27 cellular contexts compared by ENCODE assay signal in the genomic region with DNA sequence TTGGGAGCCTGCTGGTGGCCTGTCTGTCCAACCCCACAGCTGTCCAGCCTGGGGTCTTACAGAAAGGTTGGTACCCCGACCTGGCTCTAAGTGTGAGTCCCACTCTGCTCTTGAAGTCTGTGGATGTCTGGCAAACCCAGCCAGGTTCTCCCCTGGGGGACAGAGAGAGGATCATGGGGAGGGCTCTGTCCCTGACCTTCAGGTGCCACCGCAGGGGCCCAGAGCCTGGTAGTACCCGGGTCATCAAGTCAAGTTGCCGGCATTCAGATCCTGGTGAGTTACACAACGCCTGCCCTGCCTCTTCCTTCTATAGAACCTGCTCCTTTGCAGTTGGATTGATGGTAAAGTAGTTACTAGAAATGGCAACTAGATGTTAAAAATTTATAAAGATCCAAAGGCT.
DNase-seq lines count a peak whose midpoint lies in the region; ATAC-seq and TF ChIP-seq lines count a peak whose summit lies in the region.
"Had no signal": no experiment of that assay in that cellular context is flagged by ENCODE, and none has a peak within 500 bp of the region (broad histone marks: within the 10 kb centered on the region; RNA-seq: fewer than 3 reads in every experiment).

No MANE protein-coding gene starts in this region.

- H3K27me3 ChIP-seq in vagina, result no peaks in the 10 kb centered on the region
- H3K27me3 ChIP-seq: heart left ventricle, MG63, spleen had no signal

- H3K4me1 Mint-ChIP-seq in stimulated activated naive CD8-positive, alpha-beta T cell treated with anti-CD3 and anti-CD28 coated beads, Interleukin-15, amount 100 ng/mL, for 72 hours, result no peaks in the 10 kb centered on the region
- 0 out of 2 replicates have a peak, but pooled peaks cover 8% of the 10 kb centered on the region for H3K4me1 Mint-ChIP-seq in WTC11
- H3K4me1 Mint-ChIP-seq in mesothelial cell of epicardium, result peaks cover 7% of the 10 kb centered on the region
- H3K4me1 Mint-ChIP-seq: activated naive CD4-positive, alpha-beta T cell treated with anti-CD3 and anti-CD28 coated beads, Interleukin-2, amount 10 ng/mL, durations not matched to agents 7 days and 5 days had no signal

- no peaks in the 10 kb centered on the region for H3K9me3 Mint-ChIP-seq in stimulated activated naive CD8-positive, alpha-beta T cell treated with anti-CD3 and anti-CD28 coated beads, Interleukin-15, amount 100 ng/mL, for 72 hours
- H3K9me3 Mint-ChIP-seq in WTC11, result peaks cover 8% of the 10 kb centered on the region
- H3K9me3 Mint-ChIP-seq in mesothelial cell of epicardium, result peaks cover 12% of the 10 kb centered on the region
- H3K9me3 Mint-ChIP-seq: activated naive CD4-positive, alpha-beta T cell treated with anti-CD3 and anti-CD28 coated beads, Interleukin-2, amount 10 ng/mL, durations not matched to agents 7 days and 5 days; activated T-helper 1 cell treated with anti-CD3 and anti-CD28 coated beads, Interleukin-12 subunit alpha, Interleukin-12 subunit beta, Interleukin-2, Interleukin-4 antibody, amounts not matched to agents 30 ng/mL and 10 ng/mL and 1 ng/mL, durations not matched to agents 14 hours and 24 hours and 36 hours had no signal

- no peaks in the 10 kb centered on the region for H3K9me3 ChIP-seq in vagina
- H3K9me3 ChIP-seq: MG63 had no signal

- no peak for TF ChIP-seq POLR2A in vagina (IDR thresholded peaks at IDR 0.05)

- no peak overlapping the region for H3K4me3 Mint-ChIP-seq in stimulated activated naive CD8-positive, alpha-beta T cell treated with anti-CD3 and anti-CD28 coated beads, Interleukin-15, amount 100 ng/mL, for 72 hours
- H3K4me3 Mint-ChIP-seq in WTC11 (no peak overlapping the region), mesothelial cell of epicardium (no peak overlapping the region)
- H3K4me3 Mint-ChIP-seq: activated naive CD4-positive, alpha-beta T cell treated with anti-CD3 and anti-CD28 coated beads, Interleukin-2, amount 10 ng/mL, durations not matched to agents 7 days and 5 days; activated T-helper 1 cell treated with anti-CD3 and anti-CD28 coated beads, Interleukin-12 subunit alpha, Interleukin-12 subunit beta, Interleukin-2, Interleukin-4 antibody, amounts not matched to agents 30 ng/mL and 10 ng/mL and 1 ng/mL, durations not matched to agents 14 hours and 24 hours and 36 hours; brain; naive B cell had no signal

- intact Hi-C loops in vagina (cut with DNase I), result no loop called here

- no peak overlapping the region for H3K4me3 ChIP-seq in vagina
- H3K4me3 ChIP-seq: heart left ventricle, MG63, spleen had no signal

- peaks cover 52% of the 10 kb centered on the region for H3K4me1 ChIP-seq in vagina

- POLR2A ChIA-PET in WTC11 (lab: Charles Lee), result no interaction called here

- peak; percentile 16 for ATAC-seq in stimulated activated naive CD8-positive, alpha-beta T cell treated with anti-CD3 and anti-CD28 coated beads, Interleukin-15, amount 100 ng/mL, for 72 hours
- ATAC-seq in stimulated activated naive CD8-positive, alpha-beta T cell treated with anti-CD3 and anti-CD28 coated beads, Interleukin-15, Interleukin-2, amounts not matched to agents 100 U/mL and 50 U/mL, for 24 hours, result no peak
- ATAC-seq in WTC11, result peak; percentile 24; the same call in 1 of the 2 replicates
- ATAC-seq: heart left ventricle, left colon had no signal

- H3K27ac ChIP-seq in vagina, result peak overlapping the region; percentile 67
- H3K27ac ChIP-seq: heart left ventricle had no signal

- no peak overlapping the region for H3K27ac Mint-ChIP-seq in stimulated activated naive CD8-positive, alpha-beta T cell treated with anti-CD3 and anti-CD28 coated beads, Interleukin-15, amount 100 ng/mL, for 72 hours
- peak overlapping the region; percentile 24 for H3K27ac Mint-ChIP-seq in WTC11
- peak overlapping the region; percentile 23 for H3K27ac Mint-ChIP-seq in mesothelial cell of epicardium
- H3K27ac Mint-ChIP-seq: activated T-helper 1 cell treated with anti-CD3 and anti-CD28 coated beads, Interleukin-12 subunit alpha, Interleukin-12 subunit beta, Interleukin-2, Interleukin-4 antibody, amounts not matched to agents 30 ng/mL and 10 ng/mL and 1 ng/mL, durations not matched to agents 14 hours and 24 hours and 36 hours had no signal

- DNase-seq in stimulated activated naive CD8-positive, alpha-beta T cell treated with anti-CD3 and anti-CD28 coated beads, Interleukin-15, amount 100 ng/mL, for 72 hours, result no peak
- no peak for DNase-seq in stimulated activated naive CD8-positive, alpha-beta T cell treated with anti-CD3 and anti-CD28 coated beads, Interleukin-15, Interleukin-2, amounts not matched to agents 100 U/mL and 50 U/mL, for 24 hours
- DNase-seq in WTC11 (ENCODE audit: low spot score), result no peak
- DNase-seq in mesothelial cell of epicardium (ENCODE audit: low spot score in 2 of 2, unreplicated experiment in 2 of 2), result no peak
- no peak for DNase-seq in vagina (ENCODE audit: extremely low spot score in 2 of 2)
- DNase-seq in stimulated activated naive CD4-positive, alpha-beta T cell (lab: John Stamatoyannopoulos, UW), result no peak
- no peak for DNase-seq in activated CD4-positive, alpha-beta T cell treated with anti-CD3 and anti-CD28 coated beads, Interleukin-2, amount 50 U/mL, for 4 hours
- no peak for DNase-seq in putamen (ENCODE audit: low spot score)
- DNase-seq: activated CD4-positive, alpha-beta T cell treated with anti-CD3 and anti-CD28 coated beads for 48 hours; activated naive CD4-positive, alpha-beta T cell treated with anti-CD3 and anti-CD28 coated beads, Interleukin-2, amount 10 ng/mL, durations not matched to agents 7 days and 5 days; Calu3; effector memory CD4-positive, alpha-beta T cell; erythroblast; HCEC 1CT; left colon; MG63; naive B cell; NCI-H1436; NCI-H446; NCI-H82; occipital lobe; RPMI8226; spleen; substantia nigra had no signal

- CTCF ChIA-PET in WTC11 (lab: Charles Lee), result interaction anchor here (0.6 to 1.5 kb wide), 3 partner anchors 12 to 394 kb away, joined by 3 to 5 read pairs (median 4); no protein-coding TSS in a partner anchor

- no peaks in the 10 kb centered on the region for H3K36me3 ChIP-seq in vagina
- H3K36me3 ChIP-seq: heart left ventricle, spleen had no signal

- H3K27me3 Mint-ChIP-seq in stimulated activated naive CD8-positive, alpha-beta T cell treated with anti-CD3 and anti-CD28 coated beads, Interleukin-15, amount 100 ng/mL, for 72 hours, result no peaks in the 10 kb centered on the region
- no peaks in the 10 kb centered on the region for H3K27me3 Mint-ChIP-seq in WTC11 (ENCODE audit: low read depth)
- no peaks in the 10 kb centered on the region for H3K27me3 Mint-ChIP-seq in mesothelial cell of epicardium (ENCODE audit: low read depth)
- H3K27me3 Mint-ChIP-seq: activated naive CD4-positive, alpha-beta T cell treated with anti-CD3 and anti-CD28 coated beads, Interleukin-2, amount 10 ng/mL, durations not matched to agents 7 days and 5 days; brain; naive B cell had no signal

- H3K36me3 Mint-ChIP-seq in WTC11, result no peaks in the 10 kb centered on the region
- no peaks in the 10 kb centered on the region for H3K36me3 Mint-ChIP-seq in mesothelial cell of epicardium
- H3K36me3 Mint-ChIP-seq: activated naive CD4-positive, alpha-beta T cell treated with anti-CD3 and anti-CD28 coated beads, Interleukin-2, amount 10 ng/mL, durations not matched to agents 7 days and 5 days; brain; naive B cell had no signal

- no peak for TF ChIP-seq CTCF in WTC11 (IDR thresholded peaks at IDR 0.05)
- TF ChIP-seq CTCF in mesothelial cell of epicardium (IDR thresholded peaks at IDR 0.05; ENCODE audit: unreplicated experiment), result no peak
- TF ChIP-seq CTCF in vagina (IDR thresholded peaks at IDR 0.05), result no peak

TF ChIP-seq in WTC11, 78 proteins besides CTCF, POLR2A, EP300 and RAD21:
- TF ChIP-seq, protein P1, sequence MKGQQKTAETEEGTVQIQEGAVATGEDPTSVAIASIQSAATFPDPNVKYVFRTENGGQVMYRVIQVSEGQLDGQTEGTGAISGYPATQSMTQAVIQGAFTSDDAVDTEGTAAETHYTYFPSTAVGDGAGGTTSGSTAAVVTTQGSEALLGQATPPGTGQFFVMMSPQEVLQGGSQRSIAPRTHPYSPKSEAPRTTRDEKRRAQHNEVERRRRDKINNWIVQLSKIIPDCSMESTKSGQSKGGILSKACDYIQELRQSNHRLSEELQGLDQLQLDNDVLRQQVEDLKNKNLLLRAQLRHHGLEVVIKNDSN (CRISPR knock-in tag; IDR thresholded peaks at IDR 0.05), result no peak
- TF ChIP-seq, protein P2, sequence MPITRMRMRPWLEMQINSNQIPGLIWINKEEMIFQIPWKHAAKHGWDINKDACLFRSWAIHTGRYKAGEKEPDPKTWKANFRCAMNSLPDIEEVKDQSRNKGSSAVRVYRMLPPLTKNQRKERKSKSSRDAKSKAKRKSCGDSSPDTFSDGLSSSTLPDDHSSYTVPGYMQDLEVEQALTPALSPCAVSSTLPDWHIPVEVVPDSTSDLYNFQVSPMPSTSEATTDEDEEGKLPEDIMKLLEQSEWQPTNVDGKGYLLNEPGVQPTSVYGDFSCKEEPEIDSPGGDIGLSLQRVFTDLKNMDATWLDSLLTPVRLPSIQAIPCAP (CRISPR knock-in tag; IDR thresholded peaks at IDR 0.05), result no peak
- TF ChIP-seq ZNF423 (CRISPR knock-in tag; IDR thresholded peaks at IDR 0.05) (peak; percentile 66), ZNF263 (CRISPR knock-in tag; IDR thresholded peaks at IDR 0.05; ENCODE audit: low read depth) (no peak), OVOL2 (CRISPR knock-in tag; IDR thresholded peaks at IDR 0.05; ENCODE audit: borderline replicate concordance) (no peak), JUN (CRISPR knock-in tag; IDR thresholded peaks at IDR 0.05) (no peak), ZNF416 (CRISPR knock-in tag; IDR thresholded peaks at IDR 0.05) (no peak), RORB (CRISPR knock-in tag; IDR thresholded peaks at IDR 0.05) (no peak)
- TF ChIP-seq, protein P3, sequence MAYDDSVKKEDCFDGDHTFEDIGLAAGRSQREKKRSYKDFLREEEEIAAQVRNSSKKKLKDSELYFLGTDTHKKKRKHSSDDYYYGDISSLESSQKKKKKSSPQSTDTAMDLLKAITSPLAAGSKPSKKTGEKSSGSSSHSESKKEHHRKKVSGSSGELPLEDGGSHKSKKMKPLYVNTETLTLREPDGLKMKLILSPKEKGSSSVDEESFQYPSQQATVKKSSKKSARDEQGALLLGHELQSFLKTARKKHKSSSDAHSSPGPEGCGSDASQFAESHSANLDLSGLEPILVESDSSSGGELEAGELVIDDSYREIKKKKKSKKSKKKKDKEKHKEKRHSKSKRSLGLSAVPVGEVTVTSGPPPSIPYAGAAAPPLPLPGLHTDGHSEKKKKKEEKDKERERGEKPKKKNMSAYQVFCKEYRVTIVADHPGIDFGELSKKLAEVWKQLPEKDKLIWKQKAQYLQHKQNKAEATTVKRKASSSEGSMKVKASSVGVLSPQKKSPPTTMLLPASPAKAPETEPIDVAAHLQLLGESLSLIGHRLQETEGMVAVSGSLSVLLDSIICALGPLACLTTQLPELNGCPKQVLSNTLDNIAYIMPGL (CRISPR knock-in tag; IDR thresholded peaks at IDR 0.05), result no peak

Comparison
In these comparisons a context has a peak if more than half of its experiments do, and no peak if none do; other contexts are left out.
1. H3K27ac Mint-ChIP-seq: peak in WTC11 (single experiment) and mesothelial cell of epicardium (single experiment); none in stimulated activated naive CD8-positive, alpha-beta T cell treated with anti-CD3 and anti-CD28 coated beads, Interleukin-15, amount 100 ng/mL, for 72 hours (0 of 2).